In genomic region chr3:197365621-197366020, GRCh38 we compare ENCODE assay signal across 1 cellular context.
TF ChIP-seq lines count a peak whose summit lies in the region.

No MANE protein-coding gene starts in this region.

TF ChIP-seq in H1, 55 proteins besides CTCF, POLR2A, EP300 and RAD21 (continued from another document):
- TF ChIP-seq NRF1 (IDR thresholded peaks at IDR 0.05; ENCODE audit: low read depth, low read length): no peak
